Comparison of ENCODE assay signal across 26 cellular contexts in the genomic region with DNA sequence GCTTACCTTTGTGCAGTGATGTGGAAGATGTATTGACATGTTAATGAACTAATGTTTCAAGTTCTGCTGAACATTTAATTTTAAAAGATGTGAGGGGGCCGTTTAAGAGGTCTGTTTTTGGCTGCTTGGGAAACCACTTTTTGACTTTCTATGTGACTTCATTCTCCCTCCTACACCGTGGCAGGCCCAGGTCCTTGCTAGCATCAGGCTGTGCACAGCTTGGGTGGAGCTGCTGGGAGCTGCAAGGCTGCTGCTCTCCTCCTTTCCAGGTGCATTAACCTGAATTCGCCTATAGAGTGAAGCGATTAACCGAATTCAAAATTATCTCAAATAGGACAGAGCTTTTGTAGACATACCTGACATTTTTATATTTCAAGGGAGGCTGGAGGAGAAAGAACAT.
"Had no signal": no experiment of that assay in that cellular context is flagged by ENCODE, and none has a peak within 500 bp of the region (broad histone marks: within the 10 kb centered on the region; RNA-seq: fewer than 3 reads in every experiment).

No MANE protein-coding gene starts in this region.

- H3K9me3 ChIP-seq: ascending aorta had no signal

- H3K27ac ChIP-seq: ascending aorta, cardiac muscle cell, VCaP had no signal

- H3K27me3 ChIP-seq: ascending aorta, cardiac muscle cell had no signal

- H3K36me3 ChIP-seq: ascending aorta, cardiac muscle cell had no signal

- H3K4me3 ChIP-seq: ascending aorta, cardiac muscle cell had no signal

- H3K4me1 ChIP-seq: ascending aorta had no signal

- ATAC-seq: activated CD8-positive, alpha-beta memory T cell treated with anti-CD3 and anti-CD28 coated beads, Interleukin-2, amount 10 ng/mL, durations not matched to agents 7 days and 5 days; activated CD8-positive, alpha-beta T cell treated with anti-CD3 and anti-CD28 coated beads, Interleukin-2, amount 10 ng/mL, durations not matched to agents 7 days and 5 days; activated naive CD8-positive, alpha-beta T cell treated with anti-CD3 and anti-CD28 coated beads, Interleukin-2, amount 50 U/mL, for 24 hours had no signal

- DNase-seq: activated B cell treated with CpG ODN at 0.5 μM for 24 hours; activated CD4-positive, alpha-beta memory T cell treated with anti-CD3 and anti-CD28 coated beads for 36 hours; activated CD4-positive, alpha-beta T cell treated with anti-CD3 and anti-CD28 coated beads for 4 hours; activated CD4-positive, alpha-beta T cell treated with anti-CD3 and anti-CD28 coated beads, Interleukin-2, amount 10 ng/mL, durations not matched to agents 24 days and 14 days; activated CD4-positive, alpha-beta T cell treated with anti-CD3 and anti-CD28 coated beads, Interleukin-2, amount 50 U/mL, for 1 hour; activated CD4-positive, alpha-beta T cell treated with anti-CD3 and anti-CD28 coated beads, Interleukin-2, amount 50 U/mL, for 4 hours; activated CD4-positive, CD25-positive, alpha-beta regulatory T cell treated with anti-CD3 and anti-CD28 coated beads, Interleukin-2, amount 50 U/mL, for 72 hours; activated CD8-positive, alpha-beta memory T cell treated with anti-CD3 and anti-CD28 coated beads for 24 hours; activated CD8-positive, alpha-beta memory T cell treated with anti-CD3 and anti-CD28 coated beads, Interleukin-2, amount 10 ng/mL, durations not matched to agents 7 days and 5 days; activated CD8-positive, alpha-beta memory T cell treated with anti-CD3 and anti-CD28 coated beads, Interleukin-2, amount 50 U/mL, for 48 hours; activated CD8-positive, alpha-beta T cell treated with anti-CD3 and anti-CD28 coated beads, Interleukin-2, amount 10 ng/mL, durations not matched to agents 7 days and 5 days; activated effector memory CD4-positive, alpha-beta T cell treated with Interleukin-2 at 50 U/mL for 16 hours; activated gamma-delta T cell; activated naive CD4-positive, alpha-beta T cell treated with anti-CD3 and anti-CD28 coated beads, Interleukin-2, amount 10 ng/mL, durations not matched to agents 7 days and 5 days; activated naive CD4-positive, alpha-beta T cell treated with Interleukin-2 at 50 U/mL for 16 hours; activated naive CD8-positive, alpha-beta T cell treated with anti-CD3 and anti-CD28 coated beads, Interleukin-2, amount 10 ng/mL, durations not matched to agents 7 days and 5 days; activated naive CD8-positive, alpha-beta T cell treated with anti-CD3 and anti-CD28 coated beads, Interleukin-2, amount 50 U/mL, for 24 hours; activated T-cell treated with anti-CD3 and anti-CD28 coated beads, Interleukin-2, amount 50 U/mL, for 24 hours; activated T-cell treated with anti-CD3 and anti-CD28 coated beads, Interleukin-2, amount 50 U/mL, for 48 hours; central memory CD4-positive, alpha-beta T cell; T-helper 1 cell; T-helper 2 cell; T-helper 9 cell had no signal
